22 cellular contexts compared by ENCODE assay signal in the genomic region with DNA sequence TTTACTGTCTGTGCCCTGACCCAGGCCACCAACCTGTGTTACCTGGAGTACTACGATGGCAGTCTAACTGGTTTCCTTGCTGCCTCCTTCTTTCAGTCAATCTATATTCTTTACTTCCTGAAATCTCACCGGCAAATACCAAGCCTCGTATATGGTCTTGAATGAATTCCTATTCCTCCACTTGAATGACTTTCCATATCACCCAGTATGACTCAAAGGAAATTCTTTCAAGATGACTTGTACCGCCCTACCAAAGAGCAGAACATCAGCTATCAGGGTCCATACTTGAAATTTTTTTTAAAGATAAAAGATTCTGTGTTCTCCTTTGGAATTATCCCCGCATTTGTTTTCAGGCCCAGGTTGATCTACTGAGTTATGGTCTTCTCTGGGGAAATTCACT.
DNase-seq lines count a peak whose midpoint lies in the region; FAIRE-seq and TF ChIP-seq lines count a peak whose summit lies in the region.
"Had no signal": no experiment of that assay in that cellular context is flagged by ENCODE, and none has a peak within 500 bp of the region (broad histone marks: within the 10 kb centered on the region; RNA-seq: fewer than 3 reads in every experiment).

No MANE protein-coding gene starts in this region.

- H3K9me1 ChIP-seq in keratinocyte (ENCODE audit: control insufficient read depth, extremely low read depth, insufficient read depth, low read length): no peaks in the 10 kb centered on the region

- H3K79me2 ChIP-seq in keratinocyte (ENCODE audit: control insufficient read depth, insufficient read depth, low read length): no peaks in the 10 kb centered on the region
- H3K79me2 ChIP-seq: hepatocyte had no signal

- H3K4me3 ChIP-seq in bronchial epithelial cell (ENCODE audit: low read depth, low read length) (no peak overlapping the region), keratinocyte (ENCODE audit: control insufficient read depth in 2 of 3, extremely low read depth in 1 of 3, insufficient read depth in 2 of 3, low read depth in 1 of 3, low read length in 3 of 3) (no peak overlapping the region), HAP-1 (no peak overlapping the region), SJCRH30 (no peak overlapping the region)
- H3K4me3 ChIP-seq: hepatocyte, right atrium auricular region, upper lobe of left lung had no signal

- peak overlapping the region; percentile 22 for H3K4me2 ChIP-seq in keratinocyte (ENCODE audit: control insufficient read depth, extremely low read depth, insufficient read depth, low read depth, low read length)
- H3K4me2 ChIP-seq: hepatocyte had no signal

- H4K20me1 ChIP-seq in keratinocyte (ENCODE audit: control insufficient read depth, extremely low read depth, insufficient read depth, low read length): no peaks in the 10 kb centered on the region

- H3K36me3 ChIP-seq in bronchial epithelial cell (ENCODE audit: control insufficient read depth, insufficient read depth, low read length): no peaks in the 10 kb centered on the region
- H3K36me3 ChIP-seq in keratinocyte (ENCODE audit: control insufficient read depth in 2 of 2, extremely low read depth in 1 of 2, insufficient read depth in 2 of 2, low read length in 2 of 2): no peaks in the 10 kb centered on the region
- no peaks in the 10 kb centered on the region for H3K36me3 ChIP-seq in HAP-1 (replicated peaks)
- H3K36me3 ChIP-seq in SJCRH30: no peaks in the 10 kb centered on the region
- H3K36me3 ChIP-seq: right atrium auricular region, upper lobe of left lung had no signal

- in situ Hi-C loops in HAP-1 (cut with MboI; ENCODE audit: low sequenced_read_pairs): no loop called here

- FAIRE-seq in bronchial epithelial cell (lab: Jason Lieb, UNC): no peak
- FAIRE-seq in keratinocyte (lab: Jason Lieb, UNC): peak; percentile 59
- FAIRE-seq: H54 had no signal

- no peak for TF ChIP-seq CTCF in bronchial epithelial cell (IDR thresholded peaks at IDR 0.05; ENCODE audit: insufficient read depth, low read length, severe bottlenecking)
- no peak for TF ChIP-seq CTCF in keratinocyte (optimal IDR thresholded peaks at IDR 0.05 in 1 of 3, IDR thresholded peaks at IDR 0.05 in 1 of 3, conservative IDR thresholded peaks at IDR 0.05 in 1 of 3; ENCODE audit: extremely low read depth in 1 of 3, insufficient read depth in 2 of 3, low read length in 3 of 3)

- dilution Hi-C loops in keratinocyte (cut with MboI; ENCODE audit: extremely low pct_ligation_motif_present, low sequenced_read_pairs): no loop called here

- peaks cover 12% of the 10 kb centered on the region for H3K4me1 ChIP-seq in keratinocyte (ENCODE audit: control insufficient read depth, extremely low read depth, insufficient read depth, low read length)
- no peaks in the 10 kb centered on the region for H3K4me1 ChIP-seq in HAP-1
- H3K4me1 ChIP-seq in SJCRH30: no peaks in the 10 kb centered on the region
- H3K4me1 ChIP-seq: right atrium auricular region, upper lobe of left lung had no signal

- no peak overlapping the region for H3K9ac ChIP-seq in keratinocyte (ENCODE audit: control insufficient read depth, extremely low read depth, insufficient read depth, low read length)

- peak; percentile 12 for DNase-seq in AG08396 (ENCODE audit: low spot score)
- peak; percentile 90 for DNase-seq in NCI-H226
- DNase-seq in bronchial epithelial cell (ENCODE audit: low read depth): peak; percentile 68
- DNase-seq in keratinocyte (ENCODE audit: low read depth, low spot score): peak; percentile 13
- no peak for DNase-seq in NOMO-1 treated with DMSO at 0.1 percent for 48 hours (lab: John Stamatoyannopoulos, UW; ENCODE audit: unreplicated experiment)
- DNase-seq in DMS 273 (lab: John Stamatoyannopoulos, UW; ENCODE audit: unreplicated experiment): no peak
- DNase-seq in HAP-1 (ENCODE audit: low spot score in 2 of 2): no peak
- no peak for DNase-seq in SJCRH30
- DNase-seq: activated CD4-positive, alpha-beta memory T cell treated with anti-CD3 and anti-CD28 coated beads, Interleukin-2, amount 10 ng/mL, durations not matched to agents 7 days and 5 days; activated naive CD4-positive, alpha-beta T cell treated with Interleukin-2 at 50 U/mL for 16 hours; activated T-cell treated with anti-CD3 and anti-CD28 coated beads, Interleukin-2, amount 50 U/mL, for 1 hour; CD8-positive, alpha-beta T cell; DND-41; kidney; NCI-H2029 treated with DMSO at 0.1 percent for 48 hours; stimulated activated naive CD8-positive, alpha-beta T cell treated with anti-CD3 and anti-CD28 coated beads, Interleukin-15, amount 100 ng/mL, for 72 hours; T-helper 1 cell; upper lobe of left lung had no signal

- H3K27ac ChIP-seq in keratinocyte (ENCODE audit: control insufficient read depth, insufficient read depth, low read length): peak overlapping the region; percentile 14
- no peak overlapping the region for H3K27ac ChIP-seq in SJCRH30
- H3K27ac ChIP-seq: hepatocyte, right atrium auricular region, upper lobe of left lung, VCaP had no signal

- H3K9me3 ChIP-seq in keratinocyte (ENCODE audit: control insufficient read depth, low read depth, low read length) (no peaks in the 10 kb centered on the region), HAP-1 (no peaks in the 10 kb centered on the region), SJCRH30 (replicated peaks) (no peaks in the 10 kb centered on the region)
- H3K9me3 ChIP-seq: right atrium auricular region, upper lobe of left lung had no signal

- H3K27me3 ChIP-seq in bronchial epithelial cell (ENCODE audit: control insufficient read depth, insufficient read depth, low read length) (no peaks in the 10 kb centered on the region), keratinocyte (ENCODE audit: control insufficient read depth, extremely low read depth, insufficient read depth, low read length) (no peaks in the 10 kb centered on the region), HAP-1 (ENCODE audit: low read depth) (no peaks in the 10 kb centered on the region), SJCRH30 (no peaks in the 10 kb centered on the region)
- H3K27me3 ChIP-seq: hepatocyte, right atrium auricular region, upper lobe of left lung had no signal

- no peak overlapping the region for H2AFZ ChIP-seq in keratinocyte (ENCODE audit: control insufficient read depth, low read length)
- H2AFZ ChIP-seq: hepatocyte had no signal

Comparison
In these comparisons a context has a peak if more than half of its experiments do, and no peak if none do; other contexts are left out.
1. DNase-seq: peak in AG08396 (single experiment), NCI-H226 (single experiment), bronchial epithelial cell (single experiment) and keratinocyte (single experiment); none in NOMO-1 treated with DMSO at 0.1 percent for 48 hours (single experiment), DMS 273 (single experiment), HAP-1 (0 of 2) and SJCRH30 (0 of 2).